ENCODE assay signal across 8 cellular contexts in the genomic region with DNA sequence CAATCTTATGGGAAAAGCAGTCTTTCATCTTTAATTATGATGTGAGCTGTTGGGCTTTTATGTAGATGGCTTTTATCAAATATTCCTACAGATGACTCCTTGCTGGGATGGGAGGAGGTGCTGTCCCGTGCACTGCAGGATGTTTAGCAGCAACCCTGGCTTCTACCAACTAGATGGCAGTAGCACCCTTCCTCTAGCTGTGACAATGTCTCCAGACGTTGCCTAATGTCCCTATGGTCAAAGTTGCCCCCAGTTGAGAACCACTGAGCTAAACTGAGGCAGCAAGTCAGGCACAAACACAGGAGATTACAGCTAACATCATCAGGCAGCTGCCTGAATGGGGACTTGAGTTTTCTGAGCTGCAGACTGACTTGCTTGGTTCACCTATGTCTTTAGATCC.
DNase-seq lines count a peak whose midpoint lies in the region; ATAC-seq, FAIRE-seq and TF ChIP-seq lines count a peak whose summit lies in the region.

No MANE protein-coding gene starts in this region.

- H3K36me3 ChIP-seq in fibroblast of lung (ENCODE audit: control insufficient read depth, insufficient read depth, low read length) (no peaks in the 10 kb centered on the region), small intestine (ENCODE audit: control insufficient read depth in 2 of 2, insufficient read depth in 2 of 2, low read length in 2 of 2) (no peaks in the 10 kb centered on the region), spleen (no peaks in the 10 kb centered on the region)

- H3K27ac ChIP-seq in fibroblast of lung (ENCODE audit: insufficient read depth, low read length) (no peak overlapping the region), small intestine (ENCODE audit: low read depth in 1 of 2, low read length in 1 of 2) (no peak overlapping the region), spleen (no peak overlapping the region)

- ATAC-seq in GM18861 (IDR thresholded peaks at IDR 0.05; ENCODE audit: unreplicated experiment), result peak; percentile 68
- no peak for ATAC-seq in sciatic nerve
- no peak for ATAC-seq in GM19351 (IDR thresholded peaks at IDR 0.05; ENCODE audit: unreplicated experiment)

- no peak overlapping the region for H2AFZ ChIP-seq in fibroblast of lung (ENCODE audit: low read length)

- no peak for FAIRE-seq in small intestine (lab: Jason Lieb, UNC)

- H3K4me1 ChIP-seq in fibroblast of lung (ENCODE audit: control insufficient read depth, extremely low read depth, insufficient read depth, low read length) (no peaks in the 10 kb centered on the region), small intestine (ENCODE audit: control insufficient read depth in 2 of 2, insufficient read depth in 1 of 2, low read depth in 1 of 2, low read length in 1 of 2) (no peaks in the 10 kb centered on the region), spleen (no peaks in the 10 kb centered on the region)

- DNase-seq in A172 (ENCODE audit: low spot score), result peak; percentile 56
- peak; percentile 51 for DNase-seq in NB4 (ENCODE audit: low read depth)
- peak; percentile 19 to 25 for DNase-seq in fibroblast of lung (ENCODE audit: low read depth in 2 of 2)
- DNase-seq in small intestine, result peak; percentile 30
- no peak for DNase-seq in spleen
- DNase-seq in sciatic nerve (ENCODE audit: low spot score), result no peak

- intact Hi-C loops in spleen (cut with DNase I; ENCODE audit: low total_unique reads) (loop anchor here (10.0 kb wide), 1 partner anchor 481 kb away; no protein-coding TSS in a partner anchor), sciatic nerve (cut with DNase I) (no loop called here)

- TF ChIP-seq POLR2A in NB4 (IDR thresholded peaks at IDR 0.05; ENCODE audit: extremely low read depth, insufficient read length) (no peak), spleen (IDR thresholded peaks at IDR 0.05) (no peak)

- H3K79me2 ChIP-seq in fibroblast of lung (ENCODE audit: control insufficient read depth, insufficient read depth, low read length), result no peaks in the 10 kb centered on the region

- H3K4me3 ChIP-seq in NB4 (ENCODE audit: low read depth, low read length) (no peak overlapping the region), fibroblast of lung (replicated peaks in 1 of 4; ENCODE audit: control extremely low read depth in 1 of 4, insufficient read depth in 1 of 4, low read depth in 3 of 4, low read length in 4 of 4) (no peak overlapping the region), small intestine (ENCODE audit: low read depth in 1 of 2, low read length in 2 of 2) (no peak overlapping the region), spleen (no peak overlapping the region)

- no peaks in the 10 kb centered on the region for H3K27me3 ChIP-seq in fibroblast of lung (ENCODE audit: control insufficient read depth, insufficient read depth, low read length)
- H3K27me3 ChIP-seq in small intestine (ENCODE audit: control insufficient read depth in 2 of 2, insufficient read depth in 2 of 2, low read length in 2 of 2), result no peaks in the 10 kb centered on the region
- no peaks in the 10 kb centered on the region for H3K27me3 ChIP-seq in spleen (replicated peaks in 1 of 7)

- no peak overlapping the region for H3K9ac ChIP-seq in fibroblast of lung (ENCODE audit: insufficient read depth, low read length)

- H4K20me1 ChIP-seq in fibroblast of lung (ENCODE audit: control insufficient read depth, extremely low read depth, insufficient read depth, low read length), result no peaks in the 10 kb centered on the region

- H3K4me2 ChIP-seq in fibroblast of lung (ENCODE audit: extremely low read depth, insufficient read depth, low read length), result no peak overlapping the region

- WGBS in small intestine, 3 donors, result 4 to 20% (median 11%) methylated on average over 2 of the region's 2 CpGs
- 0 to 9% (median 4%) methylated on average over 2 of the region's 2 CpGs for WGBS in spleen, 5 donors

- H3K9me3 ChIP-seq in fibroblast of lung (ENCODE audit: control insufficient read depth, insufficient read depth, low read depth, low read length), result no peaks in the 10 kb centered on the region
- no peaks in the 10 kb centered on the region for H3K9me3 ChIP-seq in small intestine (ENCODE audit: control insufficient read depth, low read depth)
- H3K9me3 ChIP-seq in spleen, result peaks cover 0 to 11% (median 2%) of the 10 kb centered on the region in 8 donors

- peak; percentile 40 for TF ChIP-seq CTCF in NB4 (IDR thresholded peaks at IDR 0.05; ENCODE audit: low read depth, low read length)
- peak; percentile 27 to 50 for TF ChIP-seq CTCF in fibroblast of lung (conservative IDR thresholded peaks at IDR 0.05 in 1 of 2, IDR thresholded peaks at IDR 0.05 in 1 of 2; ENCODE audit: low read depth in 1 of 2, low read length in 2 of 2)
- peak in 4 of 11 experiments; percentile 27 to 36 (median 32) for TF ChIP-seq CTCF in spleen (IDR thresholded peaks at IDR 0.05 in 8 of 11, conservative IDR thresholded peaks at IDR 0.05 in 3 of 11)

Comparison
In these comparisons a context has a peak if more than half of its experiments do, and no peak if none do; other contexts are left out.
1. DNase-seq: peak in A172 (single experiment), NB4 (single experiment), fibroblast of lung (2 of 2) and small intestine (single experiment); none in spleen (single experiment) and sciatic nerve (single experiment).